In genomic region chr12:29552324-29552927, GRCh38 we compare ENCODE assay signal across 8 cellular contexts. TPM values are rescaled to one million over a fixed set of nuclear protein-coding genes. Genes with fewer than 3 reads are reported as not detected.
DNase-seq lines count a peak whose midpoint lies in the region; ATAC-seq, FAIRE-seq and TF ChIP-seq lines count a peak whose summit lies in the region.

No MANE protein-coding gene starts in this region.

- peak; percentile 90 for FAIRE-seq in H1 (lab: Jason Lieb, UNC)

- no peak for TF ChIP-seq POLR2A in H1 (IDR thresholded peaks at IDR 0.05; ENCODE audit: control extremely low read depth in 1 of 2, low read depth in 2 of 2, low read length in 2 of 2)

- TF ChIP-seq EP300 in H1 (IDR thresholded peaks at IDR 0.05; ENCODE audit: borderline replicate concordance in 1 of 2, low read depth in 2 of 2, low read length in 2 of 2): no peak

- H3K9me3 ChIP-seq in H1 (ENCODE audit: insufficient read depth in 2 of 2, low read depth in 1 of 2, low read length in 1 of 2): no peaks in the 10 kb centered on the region

- no peak overlapping the region for H2BK12ac ChIP-seq in H1 (ENCODE audit: low read depth, low read length)

- no peak overlapping the region for H3K9ac ChIP-seq in H1 (replicated peaks in 1 of 4; ENCODE audit: extremely low read depth in 1 of 4, low read depth in 3 of 4, low read length in 3 of 4)

- no peak overlapping the region for H2BK20ac ChIP-seq in H1 (ENCODE audit: low read length)

- peak; percentile 94 for ATAC-seq in GM18517 (IDR thresholded peaks at IDR 0.05; ENCODE audit: unreplicated experiment)
- ATAC-seq in HG03039 (IDR thresholded peaks at IDR 0.05; ENCODE audit: unreplicated experiment): peak; percentile 79

- DNase-seq in NCI-H526 treated with DMSO at 0.1 percent for 48 hours (lab: John Stamatoyannopoulos, UW) (peak; percentile 23), H1 (ENCODE audit: low read depth in 1 of 2, low spot score in 2 of 2) (peak; percentile 13 to 83), middle frontal gyrus (ENCODE audit: extremely low spot score, low spot score) (peak; percentile 8)
- peak; percentile 71 to 74 for DNase-seq in activated CD4-positive, alpha-beta T cell treated with anti-CD3 and anti-CD28 coated beads, Interleukin-2, amount 50 U/mL, for 48 hours
- peak; percentile 16 to 34 for DNase-seq in stimulated activated CD8-positive, alpha-beta memory T cell treated with anti-CD3 and anti-CD28 coated beads, Interleukin-7, amount 100 ng/mL, for 48 hours (ENCODE audit: extremely low read depth in 1 of 2, low read depth in 1 of 2)

- no peak overlapping the region for H3K4me3 ChIP-seq in ACC112 (ENCODE audit: low read depth, low read length)
- H3K4me3 ChIP-seq in H1 (ENCODE audit: extremely low read depth in 1 of 4, insufficient read depth in 2 of 4, low read depth in 3 of 4, low read length in 4 of 4): no peak overlapping the region

- H3K79me2 ChIP-seq in ACC112 (ENCODE audit: control insufficient read depth, insufficient read depth, low read length, unreplicated experiment) (no peaks in the 10 kb centered on the region), H1 (ENCODE audit: control insufficient read depth in 1 of 2, insufficient read depth in 2 of 2, low read length in 2 of 2) (no peaks in the 10 kb centered on the region)

- H3K27ac ChIP-seq in ACC112 (ENCODE audit: low read depth, low read length) (peak overlapping the region; percentile 75), H1 (ENCODE audit: low read depth, low read length) (no peak overlapping the region)

- H4K20me1 ChIP-seq in H1 (replicated peaks in 1 of 2; ENCODE audit: control insufficient read depth in 1 of 2, insufficient read depth in 2 of 2, low read length in 2 of 2): no peaks in the 10 kb centered on the region

- H3K4me2 ChIP-seq in H1 (ENCODE audit: insufficient read depth in 1 of 2, low read depth in 2 of 2, low read length in 2 of 2): no peak overlapping the region

- WGBS in H1 (ENCODE audit: extremely low coverage in 1 of 2, insufficient coverage in 1 of 2, insufficient read length in 1 of 2, insufficient replicate concordance in 2 of 2, low coverage in 1 of 2, low lambda C conversion rate in 2 of 2, missing lambda C conversion rate in 1 of 2), 2 experiments: 0% methylated on average over 1 of the region's 1 CpG; no CpG with 5 or more reads in 1 of the 2 experiments

- no peaks in the 10 kb centered on the region for H3K79me1 ChIP-seq in H1 (ENCODE audit: low read depth, low read length)

- H2AFZ ChIP-seq in ACC112 (ENCODE audit: low read length, unreplicated experiment) (no peak overlapping the region), H1 (ENCODE audit: low read length) (no peak overlapping the region)

- POLR2A ChIA-PET in H1 (lab: Charles Lee; ENCODE audit: partially characterized antibody): no interaction called here

- H3K23me2 ChIP-seq in H1 (ENCODE audit: low read depth, low read length): no peaks in the 10 kb centered on the region; the same call in 1 of the 2 replicates

- H4K8ac ChIP-seq in H1 (ENCODE audit: extremely low read depth, insufficient read depth, low read length): no peak overlapping the region

- no peak overlapping the region for H3K18ac ChIP-seq in H1 (ENCODE audit: extremely low read depth, low read length)

- H3K36me3 ChIP-seq in ACC112 (ENCODE audit: insufficient read depth, low read length): peaks cover 25% of the 10 kb centered on the region
- H3K36me3 ChIP-seq in H1 (ENCODE audit: control insufficient read depth in 2 of 4, insufficient read depth in 4 of 4, low read length in 3 of 4): no peaks in the 10 kb centered on the region

- no peak overlapping the region for H2BK5ac ChIP-seq in H1 (ENCODE audit: low read depth, low read length)

- H3K14ac ChIP-seq in H1 (ENCODE audit: insufficient read length): no peak overlapping the region

- CTCF ChIA-PET in H1 (lab: Charles Lee; ENCODE audit: partially characterized antibody): interaction anchor here (0.8 to 5.2 kb wide), 23 partner anchors 10 to 787 kb away, joined by 3 to 28 read pairs (median 3); no protein-coding TSS in a partner anchor

- H3K4me1 ChIP-seq in ACC112 (ENCODE audit: control insufficient read depth, insufficient read depth, low read length, unreplicated experiment): peaks cover 25% of the 10 kb centered on the region
- H3K4me1 ChIP-seq in H1 (replicated peaks in 1 of 4; ENCODE audit: control insufficient read depth in 3 of 4, insufficient read depth in 4 of 4, low read length in 3 of 4): no peaks in the 10 kb centered on the region

- H3K4ac ChIP-seq in H1 (replicated peaks; ENCODE audit: insufficient read length, low read depth, low read length): no peak overlapping the region

- H2BK120ac ChIP-seq in H1 (replicated peaks; ENCODE audit: low read depth, low read length): no peak overlapping the region

- H3K56ac ChIP-seq in H1 (replicated peaks; ENCODE audit: insufficient read length, low read depth, low read length): no peak overlapping the region

- no peak overlapping the region for H3K23ac ChIP-seq in H1 (ENCODE audit: insufficient read length)

- no peaks in the 10 kb centered on the region for H3K27me3 ChIP-seq in ACC112 (ENCODE audit: insufficient read depth, low read length)
- no peaks in the 10 kb centered on the region for H3K27me3 ChIP-seq in H1 (replicated peaks in 1 of 4; ENCODE audit: control insufficient read depth in 3 of 4, extremely low read depth in 1 of 4, insufficient read depth in 3 of 4, low read length in 3 of 4)

- H4K5ac ChIP-seq in H1 (ENCODE audit: insufficient read length, low read depth, low read length): no peak overlapping the region

- no peak overlapping the region for H2AK5ac ChIP-seq in H1 (ENCODE audit: low read depth, low read length)

- peak; percentile 91 to 92 for TF ChIP-seq RAD21 in H1 (IDR thresholded peaks at IDR 0.05 in 1 of 2, conservative IDR thresholded peaks at IDR 0.05 in 1 of 2; ENCODE audit: low read depth in 2 of 2, low read length in 2 of 2)

- H4K91ac ChIP-seq in H1 (replicated peaks; ENCODE audit: insufficient read length, low read length): no peak overlapping the region

- TF ChIP-seq CTCF in H1 (IDR thresholded peaks at IDR 0.05; ENCODE audit: control extremely low read depth in 1 of 3, insufficient read depth in 1 of 3, low read depth in 1 of 3, low read length in 3 of 3): peak; percentile 78 to 87 (median 85)

- no peak overlapping the region for H2BK15ac ChIP-seq in H1 (ENCODE audit: low read length)

TF ChIP-seq in H1, 55 proteins besides CTCF, POLR2A, EP300 and RAD21:
- peak; percentile 61; the same call in 1 of the 2 replicates for TF ChIP-seq YY1 (IDR thresholded peaks at IDR 0.05; ENCODE audit: low read depth, low read length)
- no peak for TF ChIP-seq BCL11A (IDR thresholded peaks at IDR 0.05; ENCODE audit: low read depth in 2 of 2, low read length in 2 of 2)

RNA-seq across cellular contexts. Expression of gene OVCH1, which starts 54.9 kb away (rescaled TPM):
- 0.07 and 0.10 TPM in 2 replicates for total RNA-seq in H1 (2021; fragmentation: NEBNext Ultra II Directional; extraction: Animal tissue kit (Norgen Biotek cat#: 25700))
- not detected in 2 replicates for polyA plus RNA-seq in H1 (2011; rRNA removed)
- polyA plus RNA-seq in H1 (2011; cell fraction: cytosol; rRNA removed): not detected
- 0.03 TPM for polyA plus RNA-seq in H1 (2011; cell fraction: nucleus; rRNA removed)
- not detected in 4 replicates for polyA plus RNA-seq in H1 (2012, experiment 1 of 2)
- not detected for polyA plus RNA-seq in H1 (2012, experiment 2 of 2)
- not detected for polyA plus RNA-seq in H1 (2013, experiment 1 of 2)
- polyA plus RNA-seq in H1 (2013, experiment 2 of 2): not detected
- polyA minus RNA-seq in H1 (2011; rRNA and poly(A)+ RNA removed): 0.15 TPM in 1 of 2 replicates, not detected in the other
- polyA minus RNA-seq in H1 (2011; cell fraction: cytosol; rRNA and poly(A)+ RNA removed): not detected
- not detected for polyA minus RNA-seq in H1 (2011; cell fraction: nucleus; rRNA and poly(A)+ RNA removed)

Comparison
In these comparisons a context has a peak if more than half of its experiments do, and no peak if none do; other contexts are left out.
1. DNase-seq: peak in every context shown above with its lines; median percentile 72 in activated CD4-positive, alpha-beta T cell treated with anti-CD3 and anti-CD28 coated beads, Interleukin-2, amount 50 U/mL, for 48 hours; 48 in H1; 25 in stimulated activated CD8-positive, alpha-beta memory T cell treated with anti-CD3 and anti-CD28 coated beads, Interleukin-7, amount 100 ng/mL, for 48 hours; 23 in NCI-H526 treated with DMSO at 0.1 percent for 48 hours; 8 in middle frontal gyrus.